11 cellular contexts compared by ENCODE assay signal in genomic region chr15:81003023-81003350, GRCh38. TPM values are rescaled to one million over a fixed set of nuclear protein-coding genes. Genes with fewer than 3 reads are reported as not detected.
DNase-seq lines count a peak whose midpoint lies in the region; ATAC-seq, FAIRE-seq and TF ChIP-seq lines count a peak whose summit lies in the region.
"Had no signal": no experiment of that assay in that cellular context is flagged by ENCODE, and none has a peak within 500 bp of the region (broad histone marks: within the 10 kb centered on the region; RNA-seq: fewer than 3 reads in every experiment).

No MANE protein-coding gene starts in this region.

- H3K9ac ChIP-seq in endothelial cell of umbilical vein (replicated peaks; ENCODE audit: extremely low read depth, insufficient read depth, low read length) = no peak overlapping the region
- peak overlapping the region; percentile 72 for H3K9ac ChIP-seq in neuronal stem cell (ENCODE audit: low read depth, low read length, poor library complexity)

- POLR2A ChIA-PET in CD4-positive, alpha-beta T cell (lab: Charles Lee) = interaction anchor here (0.9 kb wide), 1 partner anchor 9 kb away, joined by 5 read pairs; no protein-coding TSS in a partner anchor
- POLR2A ChIA-PET in endothelial cell of umbilical vein (lab: Charles Lee) = interaction anchor here (1.0 to 2.7 kb wide), 5 partner anchors 11 to 103 kb away, joined by 3 to 16 read pairs (median 5); no protein-coding TSS in a partner anchor

- peak overlapping the region; percentile 91 for H3K4me3 Mint-ChIP-seq in CD4-positive, alpha-beta T cell

- no peak overlapping the region for H2BK120ac ChIP-seq in neuronal stem cell (ENCODE audit: low read depth, low read length)

- dilution Hi-C loops in endothelial cell of umbilical vein (cut with MboI; ENCODE audit: extremely low pct_ligation_motif_present, low sequenced_read_pairs) = no loop called here

- peaks cover 15% of the 10 kb centered on the region for H3K79me1 ChIP-seq in neuronal stem cell (ENCODE audit: low read depth, low read length)

- WGBS in neuronal stem cell (ENCODE audit: extremely low coverage in 2 of 2, insufficient read length in 2 of 2, insufficient replicate concordance in 1 of 2), 2 donors = no CpG with 5 or more reads among the region's 27 CpGs

- H3K27ac Mint-ChIP-seq in CD4-positive, alpha-beta T cell = peak overlapping the region; percentile 84

- CTCF ChIA-PET in CD4-positive, alpha-beta T cell (lab: Charles Lee) = no interaction called here
- CTCF ChIA-PET in endothelial cell of umbilical vein (lab: Charles Lee) = interaction anchor here (0.6 to 8.6 kb wide), 9 partner anchors 11 to 1639 kb away, joined by 3 to 114 read pairs (median 9); no protein-coding TSS in a partner anchor

- no peak for TF ChIP-seq POLR2A in endothelial cell of umbilical vein (IDR thresholded peaks at IDR 0.05; ENCODE audit: low read depth, low read length)

- BruUV-seq in endothelial cell of umbilical vein (replicated peaks; lab: Mats Ljungman, UMichigan) = no TSS peak

- FAIRE-seq in endothelial cell of umbilical vein (lab: Jason Lieb, UNC) = no peak
- FAIRE-seq: islet of Langerhans had no signal

- peak overlapping the region; percentile 95 for H2AK5ac ChIP-seq in neuronal stem cell (ENCODE audit: low read depth, low read length)

- intact Hi-C loops in CD4-positive, alpha-beta T cell (cut with DNase I, micrococcal nuclease) = loop anchor here in 1 of 2 experiments (10.0 kb wide), 1 partner anchor 292 kb away; no protein-coding TSS in a partner anchor
- intact Hi-C loops in endothelial cell of umbilical vein (cut with micrococcal nuclease) = loop anchor here (10.0 kb wide), 1 partner anchor 1042 kb away; the partner anchor contains the start of gene MEX3B

- H3K36me3 Mint-ChIP-seq in CD4-positive, alpha-beta T cell (ENCODE audit: low read depth) = peaks cover 34% of the 10 kb centered on the region

- H3K4me2 ChIP-seq in endothelial cell of umbilical vein (ENCODE audit: insufficient read depth, low read length) = peak overlapping the region; percentile 82
- no peak overlapping the region for H3K4me2 ChIP-seq in neuronal stem cell (ENCODE audit: insufficient read depth, low read length, poor library complexity, severe bottlenecking)

- no peak overlapping the region for H2AFZ ChIP-seq in endothelial cell of umbilical vein (ENCODE audit: low read depth, low read length)
- H2AFZ ChIP-seq in neuronal stem cell (ENCODE audit: low read length) = no peak overlapping the region

- H2BK5ac ChIP-seq in neuronal stem cell (ENCODE audit: low read length) = no peak overlapping the region

- H3K14ac ChIP-seq in neuronal stem cell (ENCODE audit: low read length) = peak overlapping the region; percentile 63

- no peak for TF ChIP-seq CTCF in CD4-positive, alpha-beta T cell (IDR thresholded peaks at IDR 0.05)
- TF ChIP-seq CTCF in endothelial cell of umbilical vein (IDR thresholded peaks at IDR 0.05; ENCODE audit: extremely low read depth in 1 of 2, insufficient read depth in 1 of 2, low read depth in 1 of 2, low read length in 2 of 2) = no peak

- no peaks in the 10 kb centered on the region for H3K9me3 ChIP-seq in CD4-positive, alpha-beta T cell (ENCODE audit: control insufficient read depth, low read length)
- H3K9me3 ChIP-seq in MG63 = no peaks in the 10 kb centered on the region
- H3K9me3 ChIP-seq in endothelial cell of umbilical vein (replicated peaks; ENCODE audit: control insufficient read depth, insufficient read depth, low read length) = no peaks in the 10 kb centered on the region
- peaks cover 5 to 12% of the 10 kb centered on the region in 2 donors for H3K9me3 ChIP-seq in neuronal stem cell (replicated peaks in 1 of 2; ENCODE audit: control insufficient read depth in 2 of 2, insufficient read depth in 1 of 2, low read depth in 1 of 2, low read length in 2 of 2)

- H4K91ac ChIP-seq in neuronal stem cell (ENCODE audit: low read depth, low read length, poor library complexity) = no peak overlapping the region

- H3K18ac ChIP-seq in neuronal stem cell (ENCODE audit: low read length) = no peak overlapping the region

- no peak for ATAC-seq in CD4-positive, alpha-beta T cell (ENCODE audit: poor library complexity)
- ATAC-seq in GM19452 (IDR thresholded peaks at IDR 0.05; ENCODE audit: unreplicated experiment) = no peak

- H3K4me3 ChIP-seq in MG63 (peak overlapping the region; percentile 76; the same call in 1 of the 2 replicates), endothelial cell of umbilical vein (replicated peaks in 1 of 3; ENCODE audit: insufficient read depth in 1 of 3, low read depth in 1 of 3, low read length in 3 of 3) (peak overlapping the region in 2 of 3 experiments; percentile 75 to 87), neuronal stem cell (ENCODE audit: low read length in 2 of 2) (no peak overlapping the region)

- no peak overlapping the region for H3K27ac ChIP-seq in CD4-positive, alpha-beta T cell (ENCODE audit: low read depth, low read length)
- H3K27ac ChIP-seq in endothelial cell of umbilical vein (ENCODE audit: insufficient read depth, low read depth, low read length) (no peak overlapping the region), neuronal stem cell (replicated peaks; ENCODE audit: low read length) (no peak overlapping the region)

- H3K36me3 ChIP-seq in MG63 (peaks cover 29% of the 10 kb centered on the region), endothelial cell of umbilical vein (ENCODE audit: control insufficient read depth in 2 of 2, extremely low read depth in 1 of 2, insufficient read depth in 2 of 2, low read length in 2 of 2) (peaks cover 0 to 4% of the 10 kb centered on the region in 2 experiments), neuronal stem cell (replicated peaks in 1 of 2; ENCODE audit: control insufficient read depth in 2 of 2, insufficient read depth in 2 of 2, low read length in 2 of 2) (peaks cover 7 to 37% of the 10 kb centered on the region in 2 donors)

- H2BK15ac ChIP-seq in neuronal stem cell (ENCODE audit: low read length) = peak overlapping the region; percentile 86

- H3K4me1 ChIP-seq in endothelial cell of umbilical vein (ENCODE audit: control insufficient read depth, extremely low read depth, insufficient read depth, low read length) (peaks cover 35% of the 10 kb centered on the region), neuronal stem cell (ENCODE audit: control insufficient read depth in 2 of 2, insufficient read depth in 1 of 2, low read depth in 1 of 2, low read length in 2 of 2) (peaks cover 7 to 9% of the 10 kb centered on the region in 2 donors)

- no peaks in the 10 kb centered on the region for H3K27me3 Mint-ChIP-seq in CD4-positive, alpha-beta T cell

- no peak overlapping the region for H4K8ac ChIP-seq in neuronal stem cell (ENCODE audit: low read depth, low read length)

- no peaks in the 10 kb centered on the region for H3K9me3 Mint-ChIP-seq in CD4-positive, alpha-beta T cell

- H3K9me1 ChIP-seq in endothelial cell of umbilical vein (replicated peaks; ENCODE audit: control insufficient read depth, extremely low read depth, insufficient read depth, low read length) = no peaks in the 10 kb centered on the region

- peaks cover 4% of the 10 kb centered on the region for H4K20me1 ChIP-seq in endothelial cell of umbilical vein (replicated peaks; ENCODE audit: control insufficient read depth, extremely low read depth, insufficient read depth, low read length)

- H3K4me1 Mint-ChIP-seq in CD4-positive, alpha-beta T cell (ENCODE audit: low read depth) = peaks cover 65% of the 10 kb centered on the region

- peak overlapping the region; percentile 89 for H3K23ac ChIP-seq in neuronal stem cell (ENCODE audit: low read depth, low read length, poor library complexity)

- H3K27me3 ChIP-seq in CD4-positive, alpha-beta T cell (ENCODE audit: control insufficient read depth, insufficient read depth, low read length) = no peaks in the 10 kb centered on the region
- H3K27me3 ChIP-seq in MG63 = no peaks in the 10 kb centered on the region
- H3K27me3 ChIP-seq in endothelial cell of umbilical vein (ENCODE audit: control insufficient read depth in 2 of 2, insufficient read depth in 2 of 2, low read length in 2 of 2) = no peaks in the 10 kb centered on the region
- peaks cover 0 to 5% (median 0%) of the 10 kb centered on the region in 3 experiments for H3K27me3 ChIP-seq in neuronal stem cell (ENCODE audit: control insufficient read depth in 3 of 3, insufficient read depth in 3 of 3, low read depth in 1 of 3, low read length in 3 of 3)

- peaks cover 61% of the 10 kb centered on the region for H3K79me2 ChIP-seq in endothelial cell of umbilical vein (ENCODE audit: control insufficient read depth, insufficient read depth, low read length)

- no peak overlapping the region for H3K4ac ChIP-seq in neuronal stem cell (ENCODE audit: low read length)

- H2BK12ac ChIP-seq in neuronal stem cell (ENCODE audit: low read length) = peak overlapping the region; percentile 63

- DNase-seq in CD4-positive, alpha-beta T cell = no peak
- DNase-seq in MG63 (no peak), endothelial cell of umbilical vein (ENCODE audit: low read depth, low spot score) (no peak), neuronal stem cell (ENCODE audit: low spot score) (no peak), inferior parietal cortex (ENCODE audit: extremely low spot score) (no peak), AG20443 (ENCODE audit: low spot score) (no peak), NCI-H2081 (lab: John Stamatoyannopoulos, UW) (no peak)
- DNase-seq: NCI-H2107; stimulated activated CD4-positive, alpha-beta T cell treated with anti-CD3 and anti-CD28 coated beads, Interleukin-4, amount 100 ng/mL, for 4 hours had no signal

RNA-seq across cellular contexts. Expression of gene TLNRD1, which starts 2.3 kb away (rescaled TPM):
- total RNA-seq in CD4-positive, alpha-beta T cell = 10 to 100 TPM; 10.5 to 12.3 TPM
- total RNA-seq in MG63 (2014; rRNA removed; shearing (Covaris generic); ENCODE audit: low replicate concordance) = 8.4 and 13.9 TPM in 2 replicates
- 33.0 and 33.2 TPM in 2 replicates for total RNA-seq in endothelial cell of umbilical vein
- 17.8 and 21.7 TPM in 2 replicates for polyA plus RNA-seq in endothelial cell of umbilical vein
- 10.2 and 14.1 TPM in 2 replicates for polyA plus RNA-seq in endothelial cell of umbilical vein (2011; cell fraction: cytosol; rRNA removed)
- 6.6 and 7.0 TPM in 2 replicates for polyA plus RNA-seq in endothelial cell of umbilical vein (2011; cell fraction: nucleus; rRNA removed)
- polyA plus RNA-seq in endothelial cell of umbilical vein (2012) = 11.4 and 12.9 TPM in 2 replicates
- polyA minus RNA-seq in endothelial cell of umbilical vein = 8.3 and 11.1 TPM in 2 replicates
- polyA minus RNA-seq in endothelial cell of umbilical vein (2011; cell fraction: cytosol; rRNA and poly(A)+ RNA removed) = 14.3 TPM
- polyA minus RNA-seq in endothelial cell of umbilical vein (2011; cell fraction: nucleus; rRNA and poly(A)+ RNA removed) = 10.1 and 13.9 TPM in 2 replicates
- 19.5 TPM for polyA plus RNA-seq in neuronal stem cell (2013, experiment 1 of 2)
- 20.2 TPM for polyA plus RNA-seq in neuronal stem cell (2013, experiment 2 of 2)

RNA-seq across cellular contexts. Expression of gene MESD, which starts 13.4 kb away (rescaled TPM):
- 10 to 100 TPM in 1 of 2 experiments, 1 to 10 TPM in 1; 8.4 to 10.2 TPM for total RNA-seq in CD4-positive, alpha-beta T cell
- total RNA-seq in MG63 (2014; rRNA removed; shearing (Covaris generic); ENCODE audit: low replicate concordance) = 23.4 and 25.5 TPM in 2 replicates
- total RNA-seq in endothelial cell of umbilical vein = 30.5 and 32.9 TPM in 2 replicates
- 10.2 and 12.8 TPM in 2 replicates for polyA plus RNA-seq in endothelial cell of umbilical vein
- 17.2 and 18.8 TPM in 2 replicates for polyA plus RNA-seq in endothelial cell of umbilical vein (2011; cell fraction: cytosol; rRNA removed)
- 17.6 and 19.6 TPM in 2 replicates for polyA plus RNA-seq in endothelial cell of umbilical vein (2011; cell fraction: nucleus; rRNA removed)
- polyA plus RNA-seq in endothelial cell of umbilical vein (2012) = 25.5 and 33.0 TPM in 2 replicates
- polyA minus RNA-seq in endothelial cell of umbilical vein = 12.9 and 13.1 TPM in 2 replicates
- polyA minus RNA-seq in endothelial cell of umbilical vein (2011; cell fraction: cytosol; rRNA and poly(A)+ RNA removed) = 12.8 TPM
- polyA minus RNA-seq in endothelial cell of umbilical vein (2011; cell fraction: nucleus; rRNA and poly(A)+ RNA removed) = 13.8 and 15.9 TPM in 2 replicates
- 18.9 TPM for polyA plus RNA-seq in neuronal stem cell (2013, experiment 1 of 2)
- polyA plus RNA-seq in neuronal stem cell (2013, experiment 2 of 2) = 19.2 TPM

Comparison
In these comparisons a context has a peak if more than half of its experiments do, and no peak if none do; other contexts are left out.
1. H3K4me3 ChIP-seq: peak in MG63 (single experiment) and endothelial cell of umbilical vein (2 of 3); none in neuronal stem cell (0 of 2).